Comparison of ENCODE assay signal across 16 cellular contexts in genomic region chr1:15739745-15740144, GRCh38. TPM values are rescaled to one million over a fixed set of nuclear protein-coding genes. Genes with fewer than 3 reads are reported as not detected.
DNase-seq lines count a peak whose midpoint lies in the region; ATAC-seq and TF ChIP-seq lines count a peak whose summit lies in the region.
"Had no signal": no experiment of that assay in that cellular context is flagged by ENCODE, and none has a peak within 500 bp of the region (broad histone marks: within the 10 kb centered on the region; RNA-seq: fewer than 3 reads in every experiment).

No MANE protein-coding gene starts in this region.

- no peak overlapping the region for H4K91ac ChIP-seq in IMR-90 (ENCODE audit: insufficient read depth, low read depth, low read length)

- H2BK120ac ChIP-seq in IMR-90 (ENCODE audit: low read depth, low read length) = no peak overlapping the region

- 0 out of 2 replicates have a peak, but pooled peaks have one; percentile 2 for TF ChIP-seq CTCF in IMR-90 (conservative IDR thresholded peaks at IDR 0.05; ENCODE audit: low read depth, low read length)
- peak; percentile 19 for TF ChIP-seq CTCF in astrocyte of the spinal cord (IDR thresholded peaks at IDR 0.05; ENCODE audit: low read depth, low read length)
- peak; percentile 4 for TF ChIP-seq CTCF in osteocyte (IDR thresholded peaks at IDR 0.05)

- DNase-seq in NCI-H82 (lab: John Stamatoyannopoulos, UW) (peak; percentile 37), NCI-H82 treated with DMSO at 0.1 percent for 48 hours (lab: John Stamatoyannopoulos, UW; ENCODE audit: unreplicated experiment) (no peak), IMR-90 (no peak), astrocyte of the spinal cord (ENCODE audit: low read depth, low spot score) (no peak), osteocyte (ENCODE audit: extremely low spot score, unreplicated experiment) (no peak), NCI-H524 treated with DMSO at 0.1 percent for 48 hours (lab: John Stamatoyannopoulos, UW) (no peak)
- no peak for DNase-seq in activated naive CD4-positive, alpha-beta T cell treated with anti-CD3 and anti-CD28 coated beads, Interleukin-2, amount 10 ng/mL, durations not matched to agents 7 days and 5 days
- DNase-seq: KG1; midbrain; NCI-H1694 treated with DMSO at 0.1 percent for 48 hours; NCI-H526 treated with DMSO at 0.1 percent for 48 hours; occipital lobe; small intestine; stimulated activated naive CD8-positive, alpha-beta T cell treated with anti-CD3 and anti-CD28 coated beads, Interleukin-15, Interleukin-2, amounts not matched to agents 100 U/mL and 50 U/mL, for 24 hours had no signal

- H3K4me1 Mint-ChIP-seq in osteocyte (ENCODE audit: unreplicated experiment) = peaks cover 10% of the 10 kb centered on the region
- peaks cover 7% of the 10 kb centered on the region for H3K4me1 Mint-ChIP-seq in activated naive CD4-positive, alpha-beta T cell treated with anti-CD3 and anti-CD28 coated beads, Interleukin-2, amount 10 ng/mL, durations not matched to agents 7 days and 5 days

- no peak overlapping the region for H3K4me2 ChIP-seq in IMR-90 (ENCODE audit: low read depth, low read length)

- no peak overlapping the region for H2BK5ac ChIP-seq in IMR-90 (ENCODE audit: low read depth, low read length, poor library complexity, severe bottlenecking)

- no peaks in the 10 kb centered on the region; the same call in 1 of the 2 replicates for H4K20me1 ChIP-seq in IMR-90 (ENCODE audit: insufficient read depth, low read length)

- H3K9me1 ChIP-seq in IMR-90 (ENCODE audit: insufficient read depth, low read length) = no peaks in the 10 kb centered on the region

- no peak for TF ChIP-seq RAD21 in IMR-90 (IDR thresholded peaks at IDR 0.05; ENCODE audit: low read length)

- no peak overlapping the region for H3K27ac ChIP-seq in IMR-90 (ENCODE audit: insufficient read depth, low read length)

- H4K8ac ChIP-seq in IMR-90 (ENCODE audit: low read depth in 2 of 2, low read length in 2 of 2) = no peak overlapping the region

- H3K9me3 Mint-ChIP-seq in osteocyte (ENCODE audit: unreplicated experiment) = no peaks in the 10 kb centered on the region
- no peaks in the 10 kb centered on the region for H3K9me3 Mint-ChIP-seq in activated naive CD4-positive, alpha-beta T cell treated with anti-CD3 and anti-CD28 coated beads, Interleukin-2, amount 10 ng/mL, durations not matched to agents 7 days and 5 days

- H3K9me3 ChIP-seq in IMR-90 (ENCODE audit: control insufficient read depth, insufficient read depth, low read length) = no peaks in the 10 kb centered on the region

- POLR2A ChIA-PET in IMR-90 (lab: Charles Lee; ENCODE audit: unreplicated experiment) = no interaction called here

- no peaks in the 10 kb centered on the region for H3K79me1 ChIP-seq in IMR-90 (ENCODE audit: low read depth in 1 of 2, low read length in 2 of 2)

- no peak overlapping the region for H2BK20ac ChIP-seq in IMR-90 (ENCODE audit: low read depth, low read length)

- no peak overlapping the region for H3K4me3 Mint-ChIP-seq in osteocyte (ENCODE audit: unreplicated experiment)
- no peak overlapping the region for H3K4me3 Mint-ChIP-seq in activated naive CD4-positive, alpha-beta T cell treated with anti-CD3 and anti-CD28 coated beads, Interleukin-2, amount 10 ng/mL, durations not matched to agents 7 days and 5 days

- H3K56ac ChIP-seq in IMR-90 (ENCODE audit: extremely low read depth, insufficient read depth, low read length) = no peak overlapping the region

- no peak for ATAC-seq in IMR-90 (ENCODE audit: low read depth)
- ATAC-seq in HG02852 (IDR thresholded peaks at IDR 0.05; ENCODE audit: unreplicated experiment) = no peak
- ATAC-seq: stimulated activated naive CD8-positive, alpha-beta T cell treated with anti-CD3 and anti-CD28 coated beads, Interleukin-15, Interleukin-2, amounts not matched to agents 100 U/mL and 50 U/mL, for 24 hours had no signal

- no peaks in the 10 kb centered on the region for H3K27me3 Mint-ChIP-seq in osteocyte (ENCODE audit: unreplicated experiment)
- peaks cover 10% of the 10 kb centered on the region for H3K27me3 Mint-ChIP-seq in activated naive CD4-positive, alpha-beta T cell treated with anti-CD3 and anti-CD28 coated beads, Interleukin-2, amount 10 ng/mL, durations not matched to agents 7 days and 5 days

- no peak overlapping the region for H2BK15ac ChIP-seq in IMR-90 (ENCODE audit: low read depth, low read length)

- H3K4ac ChIP-seq in IMR-90 (ENCODE audit: low read depth, low read length) = no peak overlapping the region

- no peaks in the 10 kb centered on the region for H3K36me3 Mint-ChIP-seq in osteocyte (ENCODE audit: unreplicated experiment)
- H3K36me3 Mint-ChIP-seq in activated naive CD4-positive, alpha-beta T cell treated with anti-CD3 and anti-CD28 coated beads, Interleukin-2, amount 10 ng/mL, durations not matched to agents 7 days and 5 days = no peaks in the 10 kb centered on the region

- H3K4me1 ChIP-seq in IMR-90 (ENCODE audit: control insufficient read depth, insufficient read depth, low read length) = no peaks in the 10 kb centered on the region

- no peak overlapping the region for H4K5ac ChIP-seq in IMR-90 (ENCODE audit: low read depth, low read length)

- no peak overlapping the region for H3K23ac ChIP-seq in IMR-90 (ENCODE audit: low read depth, low read length)

- H3K9ac ChIP-seq in IMR-90 (ENCODE audit: low read depth, low read length) = no peak overlapping the region

- no peak overlapping the region for H3K27ac Mint-ChIP-seq in osteocyte (ENCODE audit: unreplicated experiment)
- H3K27ac Mint-ChIP-seq in activated naive CD4-positive, alpha-beta T cell treated with anti-CD3 and anti-CD28 coated beads, Interleukin-2, amount 10 ng/mL, durations not matched to agents 7 days and 5 days = no peak overlapping the region

- no peak overlapping the region for H2AK9ac ChIP-seq in IMR-90 (replicated peaks; ENCODE audit: low read depth, low read length, poor library complexity)

- dilution Hi-C loops in IMR-90 (cut with HindIII; ENCODE audit: low sequenced_read_pairs, unreplicated experiment) = no loop called here

- peaks cover 8% of the 10 kb centered on the region for H3K36me3 ChIP-seq in IMR-90 (ENCODE audit: control insufficient read depth, insufficient read depth, low read length)

- H3K14ac ChIP-seq in IMR-90 (replicated peaks; ENCODE audit: low read depth, low read length) = no peak overlapping the region

- H2AK5ac ChIP-seq in IMR-90 (ENCODE audit: low read depth, low read length) = no peak overlapping the region

- intact Hi-C loops in IMR-90 (cut with micrococcal nuclease) = no loop called here

- no peak overlapping the region for H3K4me3 ChIP-seq in IMR-90 (ENCODE audit: insufficient read depth, low read depth, low read length)
- H3K4me3 ChIP-seq in astrocyte of the spinal cord (ENCODE audit: low read depth, low read length) = no peak overlapping the region

- CTCF ChIA-PET in IMR-90 (lab: Yijun Ruan, JAX) = no interaction called here
- CTCF ChIA-PET in activated naive CD4-positive, alpha-beta T cell treated with anti-CD3 and anti-CD28 coated beads, Interleukin-2, amount 10 ng/mL, durations not matched to agents 7 days and 5 days (lab: Charles Lee) = interaction anchor here (1.3 to 5.7 kb wide), 4 partner anchors 16 to 145 kb away, joined by 3 to 60 read pairs (median 5); no protein-coding TSS in a partner anchor

- WGBS in IMR-90 (ENCODE audit: extremely low coverage in 2 of 2, insufficient read length in 1 of 2), 2 experiments = 68% methylated on average over 3 of the region's 7 CpGs; no CpG with 5 or more reads in 1 of the 2 experiments

- in situ Hi-C loops in IMR-90 (cut with MboI; ENCODE audit: low sequenced_read_pairs) = loop anchor here (5.0 kb wide), 1 partner anchor 142 kb away; no protein-coding TSS in a partner anchor
- in situ Hi-C loops in astrocyte of the spinal cord (cut with HindIII; ENCODE audit: low sequenced_read_pairs) = no loop called here

- H3K27me3 ChIP-seq in IMR-90 (ENCODE audit: control insufficient read depth, insufficient read depth, low read length) = no peaks in the 10 kb centered on the region

- no peak overlapping the region for H2AFZ ChIP-seq in IMR-90 (replicated peaks; ENCODE audit: low read length, poor library complexity)

- no peak overlapping the region for H3K18ac ChIP-seq in IMR-90 (ENCODE audit: low read depth, low read length)

- BruUV-seq in IMR-90 (replicated peaks; lab: Mats Ljungman, UMichigan) = no TSS peak

- TF ChIP-seq POLR2A in IMR-90 (IDR thresholded peaks at IDR 0.05; ENCODE audit: low read depth, low read length) = no peak

TF ChIP-seq in IMR-90, 13 proteins besides CTCF, POLR2A, EP300 and RAD21 (continues in another document):
- no peak for TF ChIP-seq MXI1 (IDR thresholded peaks at IDR 0.05; ENCODE audit: borderline replicate concordance, low read depth, low read length)
- no peak for TF ChIP-seq BHLHE40 (IDR thresholded peaks at IDR 0.05; ENCODE audit: low read depth, low read length)
- TF ChIP-seq CHD1 (IDR thresholded peaks at IDR 0.05; ENCODE audit: low read depth, low read length) = no peak
- no peak for TF ChIP-seq MAZ (IDR thresholded peaks at IDR 0.05; ENCODE audit: borderline replicate concordance, low read depth, low read length)
- no peak for TF ChIP-seq RCOR1 (IDR thresholded peaks at IDR 0.05; ENCODE audit: insufficient replicate concordance, low read length)
- no peak for TF ChIP-seq NFE2L2 (IDR thresholded peaks at IDR 0.05; ENCODE audit: low read depth, low read length)
- TF ChIP-seq RFX5 (IDR thresholded peaks at IDR 0.05; ENCODE audit: low read depth, low read length) = no peak

RNA-seq across cellular contexts. Expression of gene TMEM82, which starts 2.6 kb away (rescaled TPM):
- total RNA-seq in IMR-90 (2012; rRNA removed) (not detected in 2 replicates), osteocyte (not detected in 2 replicates)
- polyA plus RNA-seq in IMR-90 (2012; rRNA removed) = not detected in 2 replicates
- not detected in 2 replicates for polyA plus RNA-seq in IMR-90 (2012; cell fraction: cytosol; rRNA removed)
- polyA plus RNA-seq in IMR-90 (2012; cell fraction: nucleus; rRNA removed; ENCODE audit: low replicate concordance) = not detected in 2 replicates
- total RNA-seq: activated CD8-positive, alpha-beta memory T cell treated with anti-CD3 and anti-CD28 coated beads for 36 hours; occipital lobe had no signal

RNA-seq across cellular contexts. Expression of gene SLC25A34, which starts 3.7 kb away (rescaled TPM):
- under 0.01 TPM in 1 of 2 replicates, not detected in the other for total RNA-seq in IMR-90 (2012; rRNA removed)
- 0.72 and 1.1 TPM in 2 replicates for polyA plus RNA-seq in IMR-90 (2012; rRNA removed)
- 0.08 and 0.45 TPM in 2 replicates for polyA plus RNA-seq in IMR-90 (2012; cell fraction: cytosol; rRNA removed)
- polyA plus RNA-seq in IMR-90 (2012; cell fraction: nucleus; rRNA removed; ENCODE audit: low replicate concordance) = 5.3 and 9.5 TPM in 2 replicates
- 1.3 and 2.8 TPM in 2 replicates for total RNA-seq in osteocyte

RNA-seq across cellular contexts. Expression of gene FBLIM1, which starts 18.9 kb away (rescaled TPM):
- total RNA-seq in IMR-90 (2012; rRNA removed) (43.6 and 52.2 TPM in 2 replicates), osteocyte (149 and 156 TPM in 2 replicates)
- 140 and 159 TPM in 2 replicates for polyA plus RNA-seq in IMR-90 (2012; rRNA removed)
- polyA plus RNA-seq in IMR-90 (2012; cell fraction: cytosol; rRNA removed) = 157 and 164 TPM in 2 replicates
- polyA plus RNA-seq in IMR-90 (2012; cell fraction: nucleus; rRNA removed; ENCODE audit: low replicate concordance) = 95.1 and 141 TPM in 2 replicates
- total RNA-seq: activated CD8-positive, alpha-beta memory T cell treated with anti-CD3 and anti-CD28 coated beads for 36 hours had no signal

RNA-seq across cellular contexts. Expression of gene PLEKHM2, which starts 55.6 kb away (rescaled TPM):
- total RNA-seq in IMR-90 (2012; rRNA removed) (23.1 and 24.7 TPM in 2 replicates), osteocyte (82.0 and 88.1 TPM in 2 replicates)
- 48.0 and 51.2 TPM in 2 replicates for polyA plus RNA-seq in IMR-90 (2012; rRNA removed)
- 36.8 and 54.1 TPM in 2 replicates for polyA plus RNA-seq in IMR-90 (2012; cell fraction: cytosol; rRNA removed)
- polyA plus RNA-seq in IMR-90 (2012; cell fraction: nucleus; rRNA removed; ENCODE audit: low replicate concordance) = 90.9 and 180 TPM in 2 replicates
